In genomic region chr1:9110669-9111356, GRCh38 we compare ENCODE assay signal across 8 cellular contexts.
DNase-seq lines count a peak whose midpoint lies in the region; ATAC-seq and TF ChIP-seq lines count a peak whose summit lies in the region.

No MANE protein-coding gene starts in this region.

- H2AFZ ChIP-seq in DND-41 (ENCODE audit: low read depth, low read length): no peak overlapping the region

- ATAC-seq in DND-41 (ENCODE audit: insufficient read depth, low read depth) (peak; percentile 90), GM18858 (IDR thresholded peaks at IDR 0.05; ENCODE audit: unreplicated experiment) (no peak)

- H3K27me3 ChIP-seq in DND-41 (ENCODE audit: insufficient read depth, low read length, poor library complexity): no peaks in the 10 kb centered on the region

- no peaks in the 10 kb centered on the region for H3K9me3 ChIP-seq in DND-41 (ENCODE audit: insufficient read depth, low read length, severe bottlenecking)

- peaks cover 3% of the 10 kb centered on the region; the same call in 1 of the 2 replicates for H3K4me1 ChIP-seq in DND-41 (ENCODE audit: insufficient read depth, low read length)

- H3K4me3 ChIP-seq in DND-41 (ENCODE audit: low read depth in 1 of 2, low read length in 2 of 2) (no peak overlapping the region), foreskin fibroblast (ENCODE audit: low read depth in 1 of 2, low read length in 2 of 2) (no peak overlapping the region)

- DNase-seq in DND-41: peak; percentile 89
- peak; percentile 85 for DNase-seq in KBM-7
- peak; percentile 61 to 81 for DNase-seq in SHP77 (lab: John Stamatoyannopoulos, UW)
- DNase-seq in activated T-helper 9 cell treated with anti-CD3 and anti-CD28 coated beads, Interleukin-2, amount 50 U/mL, for 16 hours (ENCODE audit: low read depth): peak; percentile 70
- DNase-seq in foreskin fibroblast: peak; percentile 76 to 92
- peak; percentile 55 for DNase-seq in non-pigmented ciliary epithelial cell (ENCODE audit: low read depth)
- peak in 47 of 49 donors; percentile 19 to 91 (median 71) for DNase-seq in substantia nigra (lab: John Stamatoyannopoulos, UW)

- in situ Hi-C loops in KBM-7 (cut with MboI; ENCODE audit: low pct_unique_long_range_greater_than_20kb, low sequenced_read_pairs): no loop called here

- no peak overlapping the region for H3K4me2 ChIP-seq in DND-41 (ENCODE audit: insufficient read depth, low read length)

- H4K20me1 ChIP-seq in DND-41 (ENCODE audit: insufficient read depth, low read length): no peaks in the 10 kb centered on the region

- TF ChIP-seq CTCF in DND-41 (IDR thresholded peaks at IDR 0.05; ENCODE audit: borderline replicate concordance, extremely low read depth, low read length, poor library complexity, severe bottlenecking) (peak; percentile 96), foreskin fibroblast (IDR thresholded peaks at IDR 0.05; ENCODE audit: low read depth, low read length) (peak; percentile 94)

- H3K9ac ChIP-seq in DND-41 (ENCODE audit: low read depth, low read length): no peak overlapping the region

- no peaks in the 10 kb centered on the region for H3K79me2 ChIP-seq in DND-41 (ENCODE audit: insufficient read depth, low read length)

- H3K36me3 ChIP-seq in DND-41 (ENCODE audit: insufficient read depth, low read length): no peaks in the 10 kb centered on the region; the same call in 1 of the 2 replicates

- H3K27ac ChIP-seq in DND-41 (ENCODE audit: low read length) (no peak overlapping the region), substantia nigra (ENCODE audit: low read depth, low read length, poor library complexity, severe bottlenecking) (no peak overlapping the region)
